ENCODE assay signal across 3 cellular contexts in genomic region chr17:60116196-60116595, GRCh38. TPM values are rescaled to one million over a fixed set of nuclear protein-coding genes. Genes with fewer than 3 reads are reported as not detected.
"Had no signal": no experiment of that assay in that cellular context is flagged by ENCODE, and none has a peak within 500 bp of the region (broad histone marks: within the 10 kb centered on the region; RNA-seq: fewer than 3 reads in every experiment).

No MANE protein-coding gene starts in this region.

RNA-seq across cellular contexts. Expression of gene CA4, which starts 33.6 kb away (rescaled TPM):
- total RNA-seq: GM23248, H4, HFFc6 had no signal
- polyA plus RNA-seq: GM23248 had no signal
